Comparison of ENCODE assay signal across 8 cellular contexts in genomic region chr19:1812426-1813196, GRCh38. TPM values are rescaled to one million over a fixed set of nuclear protein-coding genes. Genes with fewer than 3 reads are reported as not detected.
DNase-seq lines count a peak whose midpoint lies in the region; ATAC-seq and TF ChIP-seq lines count a peak whose summit lies in the region.

No MANE protein-coding gene starts in this region.

- intact Hi-C loops in esophagus muscularis mucosa (cut with DNase I): no loop called here

- TF ChIP-seq EP300 in esophagus muscularis mucosa (IDR thresholded peaks at IDR 0.05): no peak

- peak; percentile 85 for ATAC-seq in GM21447 (IDR thresholded peaks at IDR 0.05; ENCODE audit: unreplicated experiment)

- peak overlapping the region; percentile 62 for H3K4me3 ChIP-seq in HUES64 (ENCODE audit: low read length)
- peak overlapping the region; percentile 55 to 59 (median 58) for H3K4me3 ChIP-seq in esophagus muscularis mucosa

- peak; percentile 31 to 60 (median 57) for TF ChIP-seq CTCF in esophagus muscularis mucosa (IDR thresholded peaks at IDR 0.05)

- DNase-seq in DMS 273 treated with DMSO at 0.1 percent for 48 hours (lab: John Stamatoyannopoulos, UW) (peak; percentile 89), OCI-M2 (lab: John Stamatoyannopoulos, UW; ENCODE audit: unreplicated experiment) (peak; percentile 79), esophagus muscularis mucosa (ENCODE audit: extremely low spot score) (peak; percentile 98), myocyte (ENCODE audit: low read depth) (peak; percentile 91)
- DNase-seq in activated T-cell treated with anti-CD3 and anti-CD28 coated beads, Interleukin-2, amount 50 U/mL, for 1 hour: peak; percentile 82
- DNase-seq in stimulated activated CD8-positive, alpha-beta memory T cell treated with anti-CD3 and anti-CD28 coated beads, Interleukin-7, amount 100 ng/mL, for 4 hours (ENCODE audit: low read depth in 2 of 2): peak; percentile 65 to 68

- H3K9ac ChIP-seq in HUES64 (ENCODE audit: low read depth, low read length): peak overlapping the region; percentile 53; the same call in 1 of the 2 replicates

- no peak for TF ChIP-seq POLR2A in esophagus muscularis mucosa (IDR thresholded peaks at IDR 0.05; ENCODE audit: low read depth)

- H3K4me1 ChIP-seq in HUES64 (ENCODE audit: insufficient read depth, low read length) (no peaks in the 10 kb centered on the region), esophagus muscularis mucosa (peaks cover 15 to 26% (median 24%) of the 10 kb centered on the region in 4 donors)

- under 1% methylated on average over 47 of the region's 47 CpGs for WGBS in HUES64
- under 1% methylated on average over 31 of the region's 47 CpGs for WGBS in esophagus muscularis mucosa

- H3K27me3 ChIP-seq in HUES64 (ENCODE audit: insufficient read depth, low read length): peaks cover 4% of the 10 kb centered on the region; the same call in 1 of the 2 replicates
- no peaks in the 10 kb centered on the region for H3K27me3 ChIP-seq in esophagus muscularis mucosa

- H3K36me3 ChIP-seq in HUES64 (ENCODE audit: insufficient read depth, low read length) (peaks cover 23% of the 10 kb centered on the region), esophagus muscularis mucosa (peaks cover 23 to 32% (median 31%) of the 10 kb centered on the region in 4 donors)

- H3K9me3 ChIP-seq in HUES64 (ENCODE audit: insufficient read depth, low read depth, low read length): no peaks in the 10 kb centered on the region
- no peaks in the 10 kb centered on the region for H3K9me3 ChIP-seq in esophagus muscularis mucosa

- peak overlapping the region; percentile 80; the same call in 1 of the 2 replicates for H3K27ac ChIP-seq in HUES64 (ENCODE audit: low read depth, low read length)
- H3K27ac ChIP-seq in esophagus muscularis mucosa (replicated peaks in 1 of 4): peak overlapping the region; percentile 67 to 81 (median 78)

RNA-seq across cellular contexts. Expression of gene ATP8B3, which starts 0.5 kb away (rescaled TPM):
- polyA plus RNA-seq in HUES64 (2013, experiment 1 of 2): 4.8 TPM
- polyA plus RNA-seq in HUES64 (2013, experiment 2 of 2): 5.4 TPM
- total RNA-seq in esophagus muscularis mucosa: under 1 TPM; 0.19 to 0.92 (median 0.66) TPM
- 0.48 and 1.1 TPM in 2 replicates for total RNA-seq in myocyte
- 2.0 TPM for polyA plus RNA-seq in myocyte (2012)

RNA-seq across cellular contexts. Expression of gene REXO1, which starts 35.7 kb away (rescaled TPM):
- 21.4 TPM for polyA plus RNA-seq in HUES64 (2013, experiment 1 of 2)
- polyA plus RNA-seq in HUES64 (2013, experiment 2 of 2): 19.9 TPM
- total RNA-seq in esophagus muscularis mucosa: 10 to 100 TPM; 16.2 to 36.0 (median 26.1) TPM
- total RNA-seq in myocyte: 9.0 and 9.4 TPM in 2 replicates
- 18.7 TPM for polyA plus RNA-seq in myocyte (2012)

RNA-seq across cellular contexts. Expression of gene KLF16, which starts 50.8 kb away (rescaled TPM):
- 23.7 TPM for polyA plus RNA-seq in HUES64 (2013, experiment 1 of 2)
- polyA plus RNA-seq in HUES64 (2013, experiment 2 of 2): 24.2 TPM
- total RNA-seq in esophagus muscularis mucosa (10 to 100 TPM in 1 of 4 donors, 1 to 10 TPM in 3; 2.5 to 10.8 (median 8.5) TPM), myocyte (8.6 and 9.7 TPM in 2 replicates)
- polyA plus RNA-seq in myocyte (2012): 24.3 TPM

RNA-seq across cellular contexts. Expression of gene ONECUT3, which starts 59.3 kb away (rescaled TPM):
- 0.05 TPM for polyA plus RNA-seq in HUES64 (2013, experiment 1 of 2)
- polyA plus RNA-seq in HUES64 (2013, experiment 2 of 2): 0.13 TPM
- total RNA-seq in esophagus muscularis mucosa: not detected
- total RNA-seq in myocyte: not detected in 2 replicates
- polyA plus RNA-seq in myocyte (2012): not detected

Comparison
In these comparisons a context has a peak if more than half of its experiments do, and no peak if none do; other contexts are left out.
1. Peak in every context shown above with its lines: DNase-seq, ATAC-seq, H3K4me3 ChIP-seq and H3K27ac ChIP-seq.